In the genomic region with DNA sequence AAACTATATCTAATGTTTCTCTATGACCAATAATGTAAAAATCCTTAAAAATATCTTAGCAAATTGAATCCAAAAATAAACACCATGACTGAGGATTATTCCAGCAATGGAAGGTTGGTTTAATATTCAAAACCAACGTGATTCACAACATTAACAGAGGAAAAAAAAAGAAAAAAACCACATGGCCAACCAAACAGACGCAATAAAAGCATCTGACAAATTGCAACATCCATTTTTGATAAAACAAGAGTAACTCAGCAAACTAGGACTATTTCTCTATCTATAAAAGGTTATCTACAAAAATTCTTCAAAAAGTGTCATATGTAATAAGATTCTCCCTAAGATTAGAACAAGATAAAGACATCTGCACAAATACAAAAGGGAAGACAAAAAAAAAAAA, we compare ENCODE assay signal across 28 cellular contexts. TPM values are rescaled to one million over a fixed set of nuclear protein-coding genes. Genes with fewer than 3 reads are reported as not detected.
DNase-seq lines count a peak whose midpoint lies in the region; ATAC-seq and TF ChIP-seq lines count a peak whose summit lies in the region.
"Had no signal": no experiment of that assay in that cellular context is flagged by ENCODE, and none has a peak within 500 bp of the region (broad histone marks: within the 10 kb centered on the region; RNA-seq: fewer than 3 reads in every experiment).

No MANE protein-coding gene starts in this region.

- no peak for TF ChIP-seq RAD21 in SK-N-SH (IDR thresholded peaks at IDR 0.05; ENCODE audit: low read length)

- H3K27ac Mint-ChIP-seq in activated naive CD8-positive, alpha-beta T cell: peak overlapping the region; percentile 58
- H3K27ac Mint-ChIP-seq in activated naive CD8-positive, alpha-beta T cell treated with anti-CD3 and anti-CD28 coated beads for 36 hours: no peak overlapping the region
- H3K27ac Mint-ChIP-seq in activated T-helper 1 cell treated with anti-CD3 and anti-CD28 coated beads, Interleukin-12 subunit alpha, Interleukin-12 subunit beta, Interleukin-2, Interleukin-4 antibody, amounts not matched to agents 30 ng/mL and 10 ng/mL and 1 ng/mL, durations not matched to agents 14 hours and 24 hours and 36 hours: no peak overlapping the region
- H3K27ac Mint-ChIP-seq: activated CD4-positive, alpha-beta T cell treated with anti-CD3 and anti-CD28 coated beads, Interleukin-2, amount 10 ng/mL, durations not matched to agents 24 days and 14 days; activated CD8-positive, alpha-beta memory T cell treated with anti-CD3 and anti-CD28 coated beads, Interleukin-2, amount 10 ng/mL, durations not matched to agents 7 days and 5 days; activated T-helper 2 cell treated with anti-CD3 and anti-CD28 coated beads, Interferon-gamma antibody, Interleukin-2, Interleukin-4, amounts not matched to agents 10 μg/mL and 5 μg/mL and 100 μg/mL, durations not matched to agents 14 hours and 24 hours and 36 hours; neural progenitor cell; T-helper 1 cell treated with Interleukin-12 subunit alpha and Interleukin-12 subunit beta and Interleukin-4 antibody, amounts not matched to agents 30 μg/mL and 1 μg/mL, for 36 hours had no signal

- no peak for DNase-seq in activated naive CD8-positive, alpha-beta T cell treated with anti-CD3 and anti-CD28 coated beads for 36 hours
- DNase-seq in SK-N-SH (no peak), fibroblast of villous mesenchyme (ENCODE audit: low read depth) (peak; percentile 57), vagina (ENCODE audit: extremely low spot score in 2 of 2) (no peak), NCI-H446 treated with DMSO at 0.1 percent for 48 hours (lab: John Stamatoyannopoulos, UW) (no peak)
- no peak for DNase-seq in activated T-helper 1 cell treated with anti-CD3 and anti-CD28 coated beads, Interleukin-12 subunit alpha, Interleukin-12 subunit beta, Interleukin-2, Interleukin-4 antibody, amounts not matched to agents 30 ng/mL and 10 ng/mL and 1 ng/mL, durations not matched to agents 14 hours and 24 hours and 36 hours (ENCODE audit: low spot score)
- DNase-seq: activated CD4-positive, alpha-beta T cell treated with anti-CD3 and anti-CD28 coated beads, Interleukin-2, amount 10 ng/mL, durations not matched to agents 24 days and 14 days; activated CD8-positive, alpha-beta memory T cell treated with anti-CD3 and anti-CD28 coated beads, Interleukin-2, amount 10 ng/mL, durations not matched to agents 7 days and 5 days; body of pancreas; effector CD4-positive, alpha-beta T cell; gastrocnemius medialis; H9; hypothalamus; islet precursor cell; Kasumi-1; NCI-H1048; NCI-H1694 treated with DMSO at 0.1 percent for 48 hours; NCI-H2171 treated with DMSO at 0.1 percent for 48 hours; NCI-H526 treated with DMSO at 0.1 percent for 48 hours; posterior cingulate gyrus; RPMI8226; stimulated activated CD4-positive, alpha-beta T cell treated with anti-CD3 and anti-CD28 coated beads, Interleukin-15, amount 100 ng/mL, for 24 hours had no signal

- H3K36me3 ChIP-seq in SK-N-SH (replicated peaks in 1 of 2; ENCODE audit: control insufficient read depth in 1 of 2, insufficient read depth in 2 of 2, low read length in 1 of 2) (peaks cover 8 to 26% of the 10 kb centered on the region in 2 experiments), vagina (no peaks in the 10 kb centered on the region)
- H3K36me3 ChIP-seq: gastrocnemius medialis, neural progenitor cell had no signal

- H3K36me3 Mint-ChIP-seq in activated naive CD8-positive, alpha-beta T cell: peaks cover 7% of the 10 kb centered on the region
- H3K36me3 Mint-ChIP-seq in activated naive CD8-positive, alpha-beta T cell treated with anti-CD3 and anti-CD28 coated beads for 36 hours: peaks cover 32% of the 10 kb centered on the region
- H3K36me3 Mint-ChIP-seq in activated T-helper 1 cell treated with anti-CD3 and anti-CD28 coated beads, Interleukin-12 subunit alpha, Interleukin-12 subunit beta, Interleukin-2, Interleukin-4 antibody, amounts not matched to agents 30 ng/mL and 10 ng/mL and 1 ng/mL, durations not matched to agents 14 hours and 24 hours and 36 hours (ENCODE audit: low read depth): peaks cover 3% of the 10 kb centered on the region

- H3K4me1 ChIP-seq in SK-N-SH (ENCODE audit: control insufficient read depth in 1 of 2, insufficient read depth in 2 of 2, low read depth in 1 of 2, low read length in 1 of 2) (peaks cover 20 to 26% of the 10 kb centered on the region in 2 experiments; a peak in 3 of 4 replicates), vagina (peaks cover 87% of the 10 kb centered on the region)

- H4K20me1 ChIP-seq in SK-N-SH (ENCODE audit: insufficient read depth): peaks cover 99% of the 10 kb centered on the region

- no peak overlapping the region for H3K4me2 ChIP-seq in SK-N-SH
- H3K4me2 ChIP-seq: neural progenitor cell had no signal

- no peaks in the 10 kb centered on the region for H3K9me3 Mint-ChIP-seq in activated naive CD8-positive, alpha-beta T cell (ENCODE audit: low read depth)
- H3K9me3 Mint-ChIP-seq in activated naive CD8-positive, alpha-beta T cell treated with anti-CD3 and anti-CD28 coated beads for 36 hours: no peaks in the 10 kb centered on the region
- H3K9me3 Mint-ChIP-seq in activated T-helper 1 cell treated with anti-CD3 and anti-CD28 coated beads, Interleukin-12 subunit alpha, Interleukin-12 subunit beta, Interleukin-2, Interleukin-4 antibody, amounts not matched to agents 30 ng/mL and 10 ng/mL and 1 ng/mL, durations not matched to agents 14 hours and 24 hours and 36 hours: no peaks in the 10 kb centered on the region
- H3K9me3 Mint-ChIP-seq: activated CD4-positive, alpha-beta T cell treated with anti-CD3 and anti-CD28 coated beads, Interleukin-2, amount 10 ng/mL, durations not matched to agents 24 days and 14 days; activated T-helper 2 cell treated with anti-CD3 and anti-CD28 coated beads, Interferon-gamma antibody, Interleukin-2, Interleukin-4, amounts not matched to agents 10 μg/mL and 5 μg/mL and 100 μg/mL, durations not matched to agents 14 hours and 24 hours and 36 hours; H9; T-helper 1 cell treated with Interleukin-12 subunit alpha and Interleukin-12 subunit beta and Interleukin-4 antibody, amounts not matched to agents 30 μg/mL and 1 μg/mL, for 36 hours had no signal

- POLR2A ChIA-PET in SK-N-SH (lab: Yijun Ruan, JAX): no interaction called here

- H3K27ac ChIP-seq in SK-N-SH (ENCODE audit: low read depth in 2 of 2, low read length in 1 of 2): peak overlapping the region; percentile 0 to 24; a peak in 3 of 4 replicates
- peak overlapping the region; percentile 33 for H3K27ac ChIP-seq in vagina
- H3K27ac ChIP-seq: body of pancreas, neural progenitor cell had no signal

- H3K27me3 ChIP-seq in SK-N-SH (ENCODE audit: insufficient read depth) (no peaks in the 10 kb centered on the region), vagina (no peaks in the 10 kb centered on the region)
- H3K27me3 ChIP-seq: body of pancreas, gastrocnemius medialis, neural progenitor cell had no signal

- intact Hi-C loops in vagina (cut with DNase I): no loop called here
- intact Hi-C loops in activated T-helper 1 cell treated with anti-CD3 and anti-CD28 coated beads, Interleukin-12 subunit alpha, Interleukin-12 subunit beta, Interleukin-2, Interleukin-4 antibody, amounts not matched to agents 30 ng/mL and 10 ng/mL and 1 ng/mL, durations not matched to agents 14 hours and 24 hours and 36 hours (cut with micrococcal nuclease): loop anchor here (2.0 kb wide), 1 partner anchor 21 kb away; no protein-coding TSS in a partner anchor

- peaks cover 35% of the 10 kb centered on the region for H3F3A ChIP-seq in SK-N-SH (replicated peaks; ENCODE audit: insufficient read depth)

- TF ChIP-seq CTCF in SK-N-SH (IDR thresholded peaks at IDR 0.05) (no peak), fibroblast of villous mesenchyme (IDR thresholded peaks at IDR 0.05; ENCODE audit: insufficient read depth, low read depth, low read length) (no peak), vagina (IDR thresholded peaks at IDR 0.05) (no peak)

- no peaks in the 10 kb centered on the region for H3K9me3 ChIP-seq in SK-N-SH
- H3K9me3 ChIP-seq in vagina: no peaks in the 10 kb centered on the region
- H3K9me3 ChIP-seq: body of pancreas, gastrocnemius medialis had no signal

- TF ChIP-seq EP300 in SK-N-SH (IDR thresholded peaks at IDR 0.05; ENCODE audit: borderline replicate concordance in 1 of 2, low read depth in 1 of 2, low read length in 1 of 2): no peak

- 53% methylated on average over 2 of the region's 2 CpGs for WGBS in SK-N-SH (ENCODE audit: low lambda C conversion rate)

- CTCF ChIA-PET in SK-N-SH (lab: Yijun Ruan, JAX): interaction anchor here (1.1 to 1.4 kb wide), 2 partner anchors 9 to 27 kb away, joined by 3 to 5 read pairs; no protein-coding TSS in a partner anchor

- peak overlapping the region; percentile 23 for H3K4me3 Mint-ChIP-seq in activated naive CD8-positive, alpha-beta T cell
- no peak overlapping the region for H3K4me3 Mint-ChIP-seq in activated naive CD8-positive, alpha-beta T cell treated with anti-CD3 and anti-CD28 coated beads for 36 hours
- H3K4me3 Mint-ChIP-seq in activated T-helper 1 cell treated with anti-CD3 and anti-CD28 coated beads, Interleukin-12 subunit alpha, Interleukin-12 subunit beta, Interleukin-2, Interleukin-4 antibody, amounts not matched to agents 30 ng/mL and 10 ng/mL and 1 ng/mL, durations not matched to agents 14 hours and 24 hours and 36 hours: no peak overlapping the region
- H3K4me3 Mint-ChIP-seq: activated CD4-positive, alpha-beta T cell treated with anti-CD3 and anti-CD28 coated beads, Interleukin-2, amount 10 ng/mL, durations not matched to agents 24 days and 14 days; activated CD8-positive, alpha-beta memory T cell treated with anti-CD3 and anti-CD28 coated beads, Interleukin-2, amount 10 ng/mL, durations not matched to agents 7 days and 5 days; H9; neural progenitor cell; T-helper 1 cell treated with Interleukin-12 subunit alpha and Interleukin-12 subunit beta and Interleukin-4 antibody, amounts not matched to agents 30 μg/mL and 1 μg/mL, for 36 hours had no signal

- H3K27me3 Mint-ChIP-seq in activated naive CD8-positive, alpha-beta T cell: no peaks in the 10 kb centered on the region
- H3K27me3 Mint-ChIP-seq in activated naive CD8-positive, alpha-beta T cell treated with anti-CD3 and anti-CD28 coated beads for 36 hours: no peaks in the 10 kb centered on the region
- no peaks in the 10 kb centered on the region for H3K27me3 Mint-ChIP-seq in activated T-helper 1 cell treated with anti-CD3 and anti-CD28 coated beads, Interleukin-12 subunit alpha, Interleukin-12 subunit beta, Interleukin-2, Interleukin-4 antibody, amounts not matched to agents 30 ng/mL and 10 ng/mL and 1 ng/mL, durations not matched to agents 14 hours and 24 hours and 36 hours (ENCODE audit: insufficient read depth)
- H3K27me3 Mint-ChIP-seq: activated CD4-positive, alpha-beta T cell treated with anti-CD3 and anti-CD28 coated beads, Interleukin-2, amount 10 ng/mL, durations not matched to agents 24 days and 14 days; activated CD8-positive, alpha-beta memory T cell treated with anti-CD3 and anti-CD28 coated beads, Interleukin-2, amount 10 ng/mL, durations not matched to agents 7 days and 5 days had no signal

- no peaks in the 10 kb centered on the region for H3K9me2 ChIP-seq in SK-N-SH

- H3K4me3 ChIP-seq in SK-N-SH (ENCODE audit: low read depth in 2 of 2, low read length in 1 of 2) (no peak overlapping the region), fibroblast of villous mesenchyme (ENCODE audit: low read depth, low read length) (no peak overlapping the region), vagina (no peak overlapping the region)
- H3K4me3 ChIP-seq: body of pancreas, gastrocnemius medialis, neural progenitor cell had no signal

- TF ChIP-seq POLR2A in vagina (IDR thresholded peaks at IDR 0.05): no peak

- ATAC-seq in GM21423 (IDR thresholded peaks at IDR 0.05; ENCODE audit: unreplicated experiment): no peak
- ATAC-seq: activated CD8-positive, alpha-beta memory T cell treated with anti-CD3 and anti-CD28 coated beads, Interleukin-2, amount 10 ng/mL, durations not matched to agents 7 days and 5 days; body of pancreas; gastrocnemius medialis; sciatic nerve had no signal

- H3K4me1 Mint-ChIP-seq in activated naive CD8-positive, alpha-beta T cell (ENCODE audit: low read depth): peaks cover 93% of the 10 kb centered on the region
- peaks cover 84% of the 10 kb centered on the region for H3K4me1 Mint-ChIP-seq in activated naive CD8-positive, alpha-beta T cell treated with anti-CD3 and anti-CD28 coated beads for 36 hours
- H3K4me1 Mint-ChIP-seq in activated T-helper 1 cell treated with anti-CD3 and anti-CD28 coated beads, Interleukin-12 subunit alpha, Interleukin-12 subunit beta, Interleukin-2, Interleukin-4 antibody, amounts not matched to agents 30 ng/mL and 10 ng/mL and 1 ng/mL, durations not matched to agents 14 hours and 24 hours and 36 hours (ENCODE audit: low read depth): peaks cover 71% of the 10 kb centered on the region
- H3K4me1 Mint-ChIP-seq: neural progenitor cell had no signal

- H3K9ac ChIP-seq in SK-N-SH: no peak overlapping the region
- H3K9ac ChIP-seq: neural progenitor cell had no signal

- no peak overlapping the region for H2AFZ ChIP-seq in SK-N-SH (ENCODE audit: low read depth)
- H2AFZ ChIP-seq: neural progenitor cell had no signal

- H3K79me2 ChIP-seq in SK-N-SH (ENCODE audit: insufficient read depth): peaks cover 100% of the 10 kb centered on the region

RNA-seq across cellular contexts. Expression of gene PPP3R1, which starts 28.9 kb away (rescaled TPM):
- 10 to 100 TPM; 80.8 to 93.2 TPM for total RNA-seq in activated naive CD8-positive, alpha-beta T cell treated with anti-CD3 and anti-CD28 coated beads for 36 hours
- polyA plus RNA-seq in SK-N-SH (2012; rRNA removed): 12.0 and 13.8 TPM in 2 replicates
- 27.6 and 31.0 TPM in 2 replicates for polyA plus RNA-seq in SK-N-SH (2012; cell fraction: cytosol; rRNA removed)
- polyA plus RNA-seq in SK-N-SH (2012; cell fraction: nucleus; rRNA removed): 5.6 and 12.8 TPM in 2 replicates
- 28.0 and 38.4 TPM in 2 replicates for total RNA-seq in fibroblast of villous mesenchyme
- total RNA-seq in vagina: 28.2 TPM
- 84.2 and 85.9 TPM in 2 replicates for total RNA-seq in activated T-helper 1 cell treated with anti-CD3 and anti-CD28 coated beads, Interleukin-12 subunit alpha, Interleukin-12 subunit beta, Interleukin-2, Interleukin-4 antibody, amounts not matched to agents 30 ng/mL and 10 ng/mL and 1 ng/mL, durations not matched to agents 14 hours and 24 hours and 36 hours
